ENCODE assay signal across 8 cellular contexts in genomic region chr12:116598341-116599284, GRCh38. TPM values are rescaled to one million over a fixed set of nuclear protein-coding genes. Genes with fewer than 3 reads are reported as not detected.
DNase-seq lines count a peak whose midpoint lies in the region; ATAC-seq and TF ChIP-seq lines count a peak whose summit lies in the region.
"Had no signal": no experiment of that assay in that cellular context is flagged by ENCODE, and none has a peak within 500 bp of the region (broad histone marks: within the 10 kb centered on the region; RNA-seq: fewer than 3 reads in every experiment).

No MANE protein-coding gene starts in this region.

- H3K9ac ChIP-seq in colonic mucosa (ENCODE audit: low read depth in 2 of 2, low read length in 2 of 2) = peak overlapping the region in 1 of 2 donors; percentile 70

- H3K27me3 ChIP-seq in colonic mucosa (no peaks in the 10 kb centered on the region), thymus (ENCODE audit: control insufficient read depth, insufficient read depth) (no peaks in the 10 kb centered on the region), H7 (ENCODE audit: control insufficient read depth, insufficient read depth, low read length) (no peaks in the 10 kb centered on the region)

- ATAC-seq in mucosa of descending colon (peak; percentile 15), HG03196 (IDR thresholded peaks at IDR 0.05; ENCODE audit: unreplicated experiment) (no peak)

- DNase-seq in LNCaP clone FGC (ENCODE audit: low read depth) (no peak), colonic mucosa (peak; percentile 35), mucosa of descending colon (peak in 1 of 3 donors; percentile 34), H7 (no peak), medulla oblongata (ENCODE audit: extremely low spot score) (no peak)
- DNase-seq: NCI-H2227 treated with DMSO at 0.1 percent for 48 hours had no signal

- H3K9me3 ChIP-seq in colonic mucosa (no peaks in the 10 kb centered on the region), mucosa of descending colon (no peaks in the 10 kb centered on the region), thymus (ENCODE audit: control insufficient read depth) (no peaks in the 10 kb centered on the region)

- H3K36me3 ChIP-seq in colonic mucosa (no peaks in the 10 kb centered on the region), mucosa of descending colon (ENCODE audit: low read depth) (no peaks in the 10 kb centered on the region), thymus (ENCODE audit: control insufficient read depth, insufficient read depth) (no peaks in the 10 kb centered on the region), H7 (replicated peaks; ENCODE audit: control insufficient read depth, insufficient read depth, low read length) (no peaks in the 10 kb centered on the region)

- 89% methylated on average over 22 of the region's 22 CpGs for WGBS in thymus

- intact Hi-C loops in colonic mucosa (cut with DNase I) = no loop called here
- intact Hi-C loops in mucosa of descending colon (cut with DNase I, micrococcal nuclease) = loop anchor here in 1 of 2 donors (10.0 kb wide), 2 partner anchors 64 to 324 kb away; partner anchors contain the start of gene MED13L

- TF ChIP-seq CTCF in LNCaP clone FGC (IDR thresholded peaks at IDR 0.05; ENCODE audit: control insufficient read depth, extremely low read depth, insufficient read depth) (no peak), colonic mucosa (IDR thresholded peaks at IDR 0.05) (no peak), mucosa of descending colon (IDR thresholded peaks at IDR 0.05) (no peak)

- H3K4me3 ChIP-seq in LNCaP clone FGC (ENCODE audit: low read depth, low read length) = peak overlapping the region; percentile 30; the same call in 1 of the 2 replicates
- no peak overlapping the region for H3K4me3 ChIP-seq in colonic mucosa
- no peak overlapping the region for H3K4me3 ChIP-seq in mucosa of descending colon
- no peak overlapping the region for H3K4me3 ChIP-seq in thymus (ENCODE audit: low read length)
- no peak overlapping the region for H3K4me3 ChIP-seq in H7 (ENCODE audit: insufficient read depth, low read depth, low read length)

- H3K27ac ChIP-seq in colonic mucosa = no peak overlapping the region
- peak overlapping the region; percentile 31 for H3K27ac ChIP-seq in thymus (ENCODE audit: low read depth)

- H3K4me1 ChIP-seq in colonic mucosa (no peaks in the 10 kb centered on the region), mucosa of descending colon (ENCODE audit: low read depth) (peaks cover 10% of the 10 kb centered on the region), thymus (ENCODE audit: control insufficient read depth, insufficient read depth, low read length) (peaks cover 26% of the 10 kb centered on the region)

RNA-seq across cellular contexts. Expression of gene MAP1LC3B2, which starts 39.4 kb away (rescaled TPM):
- total RNA-seq in colonic mucosa (1 to 10 TPM in 1 of 2 donors, under 1 TPM in 1; 0.93 to 1.2 TPM), mucosa of descending colon (1 to 10 TPM; 1.6 to 2.0 (median 1.7) TPM)
- polyA plus RNA-seq in thymus = 6.5 TPM
- 2.8 TPM in 1 of 2 replicates, not detected in the other for total RNA-seq in H7 (2014; rRNA removed; shearing (Covaris generic))
